Comparison of ENCODE assay signal across 1 cellular context in genomic region chrX:980572-981235, GRCh38.
TF ChIP-seq lines count a peak whose summit lies in the region.

No MANE protein-coding gene starts in this region.

TF ChIP-seq in A549, 52 proteins besides CTCF, POLR2A, EP300 and RAD21 (continued from another document):
- TF ChIP-seq ZC3H11A (IDR thresholded peaks at IDR 0.05): no peak
- TF ChIP-seq CHD2 (IDR thresholded peaks at IDR 0.05; ENCODE audit: low read length, partially characterized antibody): no peak
- TF ChIP-seq CHD4 (IDR thresholded peaks at IDR 0.05; ENCODE audit: borderline replicate concordance): no peak
- no peak for TF ChIP-seq TP53 (CRISPR knock-in tag; IDR thresholded peaks at IDR 0.05)
- TF ChIP-seq HOXB5 (CRISPR knock-in tag; IDR thresholded peaks at IDR 0.05): no peak
